In the genomic region with DNA sequence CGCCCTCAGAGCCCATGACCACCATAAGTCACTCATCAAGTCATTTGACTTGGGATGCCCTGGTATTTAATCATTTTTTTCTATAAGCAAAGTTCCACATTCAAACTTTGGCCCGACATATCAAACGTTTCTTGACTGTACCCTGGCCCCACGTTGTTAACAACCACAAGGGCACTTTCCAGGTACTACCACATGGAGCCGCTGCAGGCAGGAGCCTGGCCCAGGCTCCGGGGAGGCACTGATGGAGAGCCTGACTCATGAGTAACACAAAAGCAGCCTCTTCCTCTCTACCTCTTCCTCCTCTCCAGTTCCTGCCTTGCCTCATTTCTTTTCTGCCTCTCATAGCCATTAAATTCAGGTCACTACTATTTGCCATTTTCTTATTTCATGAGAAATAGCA, we compare ENCODE assay signal across 8 cellular contexts.
DNase-seq lines count a peak whose midpoint lies in the region; ATAC-seq, FAIRE-seq and TF ChIP-seq lines count a peak whose summit lies in the region.
"Not testable (repeated sequence)": the region's sequence is repeated elsewhere in the genome, so short reads cannot be mapped to it uniquely, and the experiment has no call there.

No MANE protein-coding gene starts in this region.

- peaks cover 14% of the 10 kb centered on the region for H3K4me1 Mint-ChIP-seq in progenitor cell of endocrine pancreas (ENCODE audit: low read depth)
- not testable (repeated sequence) for H3K4me1 Mint-ChIP-seq in stimulated activated naive B cell treated with anti-CD40 and anti-IgM and Interleukin-4, amounts not matched to agents 10 μg/mL and 1 μg/mL and 100 μg/mL, for 72 hours

- H3K36me3 ChIP-seq in bronchial epithelial cell (ENCODE audit: control insufficient read depth, insufficient read depth, low read length) = not testable (repeated sequence)

- H3K36me3 Mint-ChIP-seq in progenitor cell of endocrine pancreas (ENCODE audit: insufficient read depth); stimulated activated naive B cell treated with anti-CD40 and anti-IgM and Interleukin-4, amounts not matched to agents 10 μg/mL and 1 μg/mL and 100 μg/mL, for 72 hours: not testable (repeated sequence)

- not testable (repeated sequence) for H3K27me3 Mint-ChIP-seq in progenitor cell of endocrine pancreas; stimulated activated naive B cell treated with anti-CD40 and anti-IgM and Interleukin-4, amounts not matched to agents 10 μg/mL and 1 μg/mL and 100 μg/mL, for 72 hours

- peak; percentile 79 for ATAC-seq in left ventricle myocardium superior
- peak; percentile 86 to 96 for ATAC-seq in stimulated activated naive B cell treated with anti-CD40 and anti-IgM and Interleukin-4, amounts not matched to agents 10 μg/mL and 1 μg/mL and 100 μg/mL, for 72 hours (replicated peaks)

- H3K4me3 ChIP-seq in bronchial epithelial cell (ENCODE audit: low read depth, low read length) = not testable (repeated sequence)

- not testable (repeated sequence) for H3K9me3 Mint-ChIP-seq in progenitor cell of endocrine pancreas (ENCODE audit: low read depth); stimulated activated naive B cell treated with anti-CD40 and anti-IgM and Interleukin-4, amounts not matched to agents 10 μg/mL and 1 μg/mL and 100 μg/mL, for 72 hours

- DNase-seq in EH (ENCODE audit: low read depth) (peak; percentile 65), HT1080 (ENCODE audit: low read depth) (peak; percentile 74), SIG-M5 treated with dmso at 0.1 percent for 504 hours (lab: John Stamatoyannopoulos, UW; ENCODE audit: unreplicated experiment) (peak; percentile 33), bronchial epithelial cell (ENCODE audit: low read depth) (peak; percentile 55), left ventricle myocardium superior (peak; percentile 49)
- DNase-seq in activated CD8-positive, alpha-beta memory T cell treated with anti-CD3 and anti-CD28 coated beads, Interleukin-2, amount 50 U/mL, for 48 hours = peak; percentile 69
- DNase-seq in progenitor cell of endocrine pancreas (ENCODE audit: low spot score, unreplicated experiment) = not testable (repeated sequence)
- DNase-seq in stimulated activated naive B cell treated with anti-CD40 and anti-IgM and Interleukin-4, amounts not matched to agents 10 μg/mL and 1 μg/mL and 100 μg/mL, for 72 hours = peak; percentile 19

- peak; percentile 93 for FAIRE-seq in bronchial epithelial cell (lab: Jason Lieb, UNC)

- not testable (repeated sequence) for H3K27me3 ChIP-seq in bronchial epithelial cell (ENCODE audit: control insufficient read depth, insufficient read depth, low read length)

- not testable (repeated sequence) for H3K27ac Mint-ChIP-seq in progenitor cell of endocrine pancreas; stimulated activated naive B cell treated with anti-CD40 and anti-IgM and Interleukin-4, amounts not matched to agents 10 μg/mL and 1 μg/mL and 100 μg/mL, for 72 hours

- H3K4me3 Mint-ChIP-seq in progenitor cell of endocrine pancreas (ENCODE audit: low read depth); stimulated activated naive B cell treated with anti-CD40 and anti-IgM and Interleukin-4, amounts not matched to agents 10 μg/mL and 1 μg/mL and 100 μg/mL, for 72 hours: not testable (repeated sequence)

- intact Hi-C loops in left ventricle myocardium superior (cut with micrococcal nuclease) = not testable (repeated sequence)

- peak; percentile 63 for TF ChIP-seq CTCF in bronchial epithelial cell (IDR thresholded peaks at IDR 0.05; ENCODE audit: insufficient read depth, low read length, severe bottlenecking)
- peak; percentile 47 for TF ChIP-seq CTCF in progenitor cell of endocrine pancreas (IDR thresholded peaks at IDR 0.05; ENCODE audit: unreplicated experiment)
